In genomic region chr1:95323117-95323516, GRCh38 we compare ENCODE assay signal across 12 cellular contexts.
DNase-seq lines count a peak whose midpoint lies in the region; ATAC-seq, FAIRE-seq and TF ChIP-seq lines count a peak whose summit lies in the region.
"Had no signal": no experiment of that assay in that cellular context is flagged by ENCODE, and none has a peak within 500 bp of the region (broad histone marks: within the 10 kb centered on the region; RNA-seq: fewer than 3 reads in every experiment).

No MANE protein-coding gene starts in this region.

- peak; percentile 32 for DNase-seq in A673 (ENCODE audit: low spot score)
- DNase-seq in GM23248, result peak; percentile 28
- no peak for DNase-seq in K562 (ENCODE audit: extremely low read depth in 1 of 4, low spot score in 3 of 4)
- DNase-seq in iPS-NIHi11 (ENCODE audit: low spot score), result peak; percentile 14
- no peak for DNase-seq in NCI-H226
- DNase-seq in NCI-H510A treated with DMSO at 0.1 percent for 48 hours (lab: John Stamatoyannopoulos, UW), result no peak
- DNase-seq in RWPE1 (ENCODE audit: low spot score), result no peak
- DNase-seq: EL, NCI-H2171 had no signal

- BruUV-seq in A673 (replicated peaks; lab: Mats Ljungman, UMichigan) (no TSS peak), K562 (replicated peaks; lab: Mats Ljungman, UMichigan) (no TSS peak)

- FAIRE-seq in K562 (lab: Jason Lieb, UNC), result no peak

- no peak for TF ChIP-seq POLR2A in K562 (conservative IDR thresholded peaks at IDR 0.05)

- in situ Hi-C loops in GM23248 (cut with MboI), result no loop called here
- in situ Hi-C loops in K562 (cut with MboI), result no loop called here

- H2AFZ ChIP-seq in GM23248 (no peak overlapping the region), K562 (ENCODE audit: low read depth, low read length) (no peak overlapping the region)
- H2AFZ ChIP-seq: parathyroid adenoma had no signal

- no peak for TF ChIP-seq EP300 in K562 (IDR thresholded peaks at IDR 0.05; ENCODE audit: low read length)

- H3K4me3 ChIP-seq in A673 (ENCODE audit: low read depth, low read length, poor library complexity, severe bottlenecking) (no peak overlapping the region), GM23248 (no peak overlapping the region), K562 (no peak overlapping the region)

- 0 to 5% methylated on average over 1 of the region's 1 CpG for WGBS in GM23248 (ENCODE audit: low coverage in 1 of 2, low lambda C conversion rate in 2 of 2, missing lambda C conversion rate in 2 of 2), 2 experiments
- WGBS in K562 (ENCODE audit: insufficient coverage, low coverage, missing lambda C conversion rate), result 0% methylated on average over 1 of the region's 1 CpG

- no peak overlapping the region for H3K4me2 ChIP-seq in GM23248 (ENCODE audit: unreplicated experiment)
- H3K4me2 ChIP-seq in K562 (ENCODE audit: insufficient read depth, low read length), result no peak overlapping the region

- no peaks in the 10 kb centered on the region for H3F3A ChIP-seq in GM23248 (ENCODE audit: insufficient read depth)

- H3K27me3 ChIP-seq in A673 (replicated peaks; ENCODE audit: insufficient read depth, low read depth, low read length, poor library complexity) (peaks cover 32% of the 10 kb centered on the region), GM23248 (replicated peaks; ENCODE audit: insufficient read depth) (peaks cover 8% of the 10 kb centered on the region), K562 (ENCODE audit: control insufficient read depth in 2 of 2, insufficient read depth in 2 of 2, low read length in 2 of 2) (no peaks in the 10 kb centered on the region)

- CTCF ChIA-PET in A673 (lab: Charles Lee) (no interaction called here), K562 (lab: Yijun Ruan, JAX; ENCODE audit: low intra/inter-chr PET ratio) (no interaction called here), RWPE1 (lab: Yijun Ruan, JAX) (interaction anchor here (0.6 kb wide), 1 partner anchor 601 kb away, joined by 4 read pairs; no protein-coding TSS in a partner anchor)

- no peaks in the 10 kb centered on the region for H3K9me1 ChIP-seq in K562 (ENCODE audit: control insufficient read depth, insufficient read depth, low read length)

- H3K9ac ChIP-seq in GM23248 (no peak overlapping the region), K562 (ENCODE audit: insufficient read depth in 1 of 2, low read depth in 2 of 2, low read length in 2 of 2) (no peak overlapping the region)
- H3K9ac ChIP-seq: parathyroid adenoma had no signal

- H3K27ac ChIP-seq in A673 (ENCODE audit: low read depth, low read length, poor library complexity, severe bottlenecking) (no peak overlapping the region), GM23248 (no peak overlapping the region), K562 (ENCODE audit: extremely low read depth, low read depth, low read length) (no peak overlapping the region), RWPE1 (no peak overlapping the region)
- H3K27ac ChIP-seq: parathyroid adenoma had no signal

- peaks cover 3% of the 10 kb centered on the region for H3K4me1 ChIP-seq in A673 (ENCODE audit: insufficient read depth, low read length, poor library complexity, severe bottlenecking)
- H3K4me1 ChIP-seq in GM23248 (ENCODE audit: insufficient read depth), result no peaks in the 10 kb centered on the region; the same call in 1 of the 2 replicates
- H3K4me1 ChIP-seq in K562 (replicated peaks in 1 of 2; ENCODE audit: control insufficient read depth in 2 of 2, insufficient read depth in 2 of 2, low read length in 2 of 2), result no peaks in the 10 kb centered on the region
- H3K4me1 ChIP-seq: parathyroid adenoma had no signal

- no peaks in the 10 kb centered on the region for H3K9me3 ChIP-seq in A673 (ENCODE audit: low read depth, low read length, poor library complexity, severe bottlenecking)
- H3K9me3 ChIP-seq in GM23248 (ENCODE audit: low read depth), result no peaks in the 10 kb centered on the region
- H3K9me3 ChIP-seq in K562 (replicated peaks; ENCODE audit: control insufficient read depth, insufficient read depth, low read depth, low read length), result no peaks in the 10 kb centered on the region

- ATAC-seq in K562, result no peak
- no peak for ATAC-seq in HG02610 (IDR thresholded peaks at IDR 0.05; ENCODE audit: unreplicated experiment)
- ATAC-seq: activated naive CD4-positive, alpha-beta T cell treated with anti-CD3 and anti-CD28 coated beads, Interleukin-2, amount 50 U/mL, for 72 hours had no signal

- H3K79me2 ChIP-seq in GM23248 (ENCODE audit: insufficient read depth) (no peaks in the 10 kb centered on the region), K562 (ENCODE audit: control insufficient read depth, insufficient read depth, low read length) (no peaks in the 10 kb centered on the region)
- H3K79me2 ChIP-seq: parathyroid adenoma had no signal

- intact Hi-C loops in A673 (cut with micrococcal nuclease; ENCODE audit: unreplicated experiment) (no loop called here), K562 (cut with micrococcal nuclease) (no loop called here)

- H4K20me1 ChIP-seq in GM23248 (ENCODE audit: insufficient read depth) (no peaks in the 10 kb centered on the region), K562 (replicated peaks; ENCODE audit: control insufficient read depth, insufficient read depth, low read length) (no peaks in the 10 kb centered on the region)

- TF ChIP-seq CTCF in A673 (conservative IDR thresholded peaks at IDR 0.05; ENCODE audit: low read depth, low read length) (no peak), K562 (IDR thresholded peaks at IDR 0.05 in 2 of 3, conservative IDR thresholded peaks at IDR 0.05 in 1 of 3; ENCODE audit: insufficient read depth in 2 of 3, low read depth in 1 of 3, low read length in 3 of 3) (no peak), RWPE1 (conservative IDR thresholded peaks at IDR 0.05; ENCODE audit: low read depth) (no peak)

- no peaks in the 10 kb centered on the region for H3K9me2 ChIP-seq in GM23248 (ENCODE audit: insufficient read depth)

- H3K36me3 ChIP-seq in A673 (ENCODE audit: insufficient read depth, low read length, poor library complexity, severe bottlenecking), result no peaks in the 10 kb centered on the region
- H3K36me3 ChIP-seq in GM23248 (ENCODE audit: low read depth), result no peaks in the 10 kb centered on the region
- H3K36me3 ChIP-seq in K562 (ENCODE audit: control insufficient read depth, insufficient read depth, low read length), result no peaks in the 10 kb centered on the region

- POLR2A ChIA-PET in A673 (lab: Charles Lee; ENCODE audit: low non-redundant PET) (no interaction called here), K562 (lab: Yijun Ruan, JAX) (no interaction called here), RWPE1 (lab: Yijun Ruan, JAX; ENCODE audit: low non-redundant PET) (no interaction called here)

- TF ChIP-seq RAD21 in K562 (CRISPR knock-in tag; conservative IDR thresholded peaks at IDR 0.05 in 1 of 2, IDR thresholded peaks at IDR 0.05 in 1 of 2), result no peak

TF ChIP-seq in K562, 482 proteins besides CTCF, POLR2A, EP300 and RAD21:
- TF ChIP-seq BCL6 (CRISPR knock-in tag; IDR thresholded peaks at IDR 0.05), result no peak
- TF ChIP-seq, protein P1, sequence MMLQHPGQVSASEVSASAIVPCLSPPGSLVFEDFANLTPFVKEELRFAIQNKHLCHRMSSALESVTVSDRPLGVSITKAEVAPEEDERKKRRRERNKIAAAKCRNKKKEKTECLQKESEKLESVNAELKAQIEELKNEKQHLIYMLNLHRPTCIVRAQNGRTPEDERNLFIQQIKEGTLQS (IDR thresholded peaks at IDR 0.05), result peak; percentile 49; the same call in 1 of the 2 replicates
- TF ChIP-seq, protein P1 (CRISPR knock-in tag; conservative IDR thresholded peaks at IDR 0.05), result no peak

Comparison
In these comparisons a context has a peak if more than half of its experiments do, and no peak if none do; other contexts are left out.
1. DNase-seq: peak in A673 (single experiment), GM23248 (single experiment) and iPS-NIHi11 (single experiment); none in K562 (0 of 4), NCI-H226 (single experiment), NCI-H510A treated with DMSO at 0.1 percent for 48 hours (single experiment) and RWPE1 (single experiment).